In the genomic region with DNA sequence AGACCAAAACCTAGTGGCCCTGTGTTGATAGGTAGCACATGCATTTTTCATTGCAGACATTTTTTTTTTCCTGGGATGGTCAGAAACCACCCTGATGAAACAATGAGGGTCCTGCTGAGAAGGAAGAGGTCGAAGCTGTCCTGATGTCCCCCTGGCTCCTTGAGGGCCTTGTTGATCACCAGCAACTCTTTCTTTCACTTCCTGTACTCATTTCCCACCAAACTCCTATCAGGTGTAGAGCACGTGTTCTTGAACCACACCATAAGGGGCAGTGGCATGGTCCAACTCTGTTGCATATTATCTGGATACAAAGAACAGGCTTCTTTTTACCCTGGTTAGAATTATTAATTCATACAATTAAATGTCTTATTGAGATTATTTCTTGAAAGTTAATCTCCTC, we compare ENCODE assay signal across 6 cellular contexts.
"Had no signal": no experiment of that assay in that cellular context is flagged by ENCODE, and none has a peak within 500 bp of the region (broad histone marks: within the 10 kb centered on the region; RNA-seq: fewer than 3 reads in every experiment).

No MANE protein-coding gene starts in this region.

- DNase-seq: IMR-90, KBM-7, KG1 had no signal

- H3K27ac ChIP-seq: HL-60 had no signal

- H3K27ac Mint-ChIP-seq: IgD-negative memory B cell had no signal

- H3K4me3 ChIP-seq: K562 had no signal

- H3K27me3 Mint-ChIP-seq: IgD-negative memory B cell had no signal
